Comparison of ENCODE assay signal across 27 cellular contexts in genomic region chr4:176957353-176958118, GRCh38.
A peak's percentile ranks its signal among the peaks of the same experiment; 100 is the strongest.
DNase-seq lines count a peak whose midpoint lies in the region; ATAC-seq, FAIRE-seq and TF ChIP-seq lines count a peak whose summit lies in the region.
"Had no signal": no experiment of that assay in that cellular context is flagged by ENCODE, and none has a peak within 500 bp of the region (broad histone marks: within the 10 kb centered on the region; RNA-seq: fewer than 3 reads in every experiment).

No MANE protein-coding gene starts in this region.

- TF ChIP-seq CTCF in PC-3 (conservative IDR thresholded peaks at IDR 0.05; ENCODE audit: low read depth, low read length) (no peak), left ventricle myocardium inferior (IDR thresholded peaks at IDR 0.05; ENCODE audit: borderline replicate concordance) (no peak)

- H3K9me2 ChIP-seq in PC-3 (replicated peaks; ENCODE audit: low read length) = no peaks in the 10 kb centered on the region

- no peaks in the 10 kb centered on the region for H3K9me3 ChIP-seq in PC-3 (ENCODE audit: low read length)
- peaks cover 21% of the 10 kb centered on the region for H3K9me3 ChIP-seq in left ventricle myocardium inferior (replicated peaks)

- ATAC-seq in PC-3 = no peak
- ATAC-seq: effector memory CD8-positive, alpha-beta T cell; heart left ventricle; naive thymus-derived CD4-positive, alpha-beta T cell; stimulated activated naive B cell treated with anti-CD40 and anti-IgM and Interleukin-4, amounts not matched to agents 10 μg/mL and 1 μg/mL and 100 μg/mL, for 72 hours had no signal

- no peaks in the 10 kb centered on the region for H3F3A ChIP-seq in PC-3 (ENCODE audit: low read length, unreplicated experiment)

- H3K36me3 ChIP-seq in ACC112 (ENCODE audit: insufficient read depth, low read length) (no peaks in the 10 kb centered on the region), PC-3 (ENCODE audit: low read depth, low read length) (no peaks in the 10 kb centered on the region; the same call in 1 of the 2 replicates), left ventricle myocardium inferior (no peaks in the 10 kb centered on the region)
- H3K36me3 ChIP-seq: HAP-1, heart left ventricle had no signal

- H3K27ac ChIP-seq in ACC112 (ENCODE audit: low read depth, low read length) (no peak overlapping the region), PC-3 (ENCODE audit: low read length) (no peak overlapping the region), left ventricle myocardium inferior (replicated peaks) (no peak overlapping the region)
- H3K27ac ChIP-seq: heart left ventricle had no signal

- H3K4me3 ChIP-seq in ACC112 (ENCODE audit: low read depth, low read length) (no peak overlapping the region), PC-3 (ENCODE audit: low read length) (no peak overlapping the region), left ventricle myocardium inferior (no peak overlapping the region)
- H3K4me3 ChIP-seq: HAP-1, heart left ventricle had no signal

- CTCF ChIA-PET in PC-3 (lab: Charles Lee) = no interaction called here

- no peak for TF ChIP-seq POLR2A in H54 (IDR thresholded peaks at IDR 0.05; ENCODE audit: low read depth, low read length)

- FAIRE-seq in H54 (lab: Jason Lieb, UNC) = peak; percentile 30
- FAIRE-seq: A204.1, G401.6, keratinocyte had no signal

- H4K20me1 ChIP-seq in PC-3 (ENCODE audit: low read length) = no peaks in the 10 kb centered on the region

- DNase-seq in H54 (ENCODE audit: insufficient read length, low spot score) (no peak), PC-3 (no peak), fibroblast of peridontal ligament (ENCODE audit: extremely low read depth) (peak; percentile 21), T-helper 9 cell (no peak), left ventricle myocardium inferior (no peak), hippocampal formation (lab: John Stamatoyannopoulos, UW) (no peak)
- no peak for DNase-seq in activated CD8-positive, alpha-beta memory T cell treated with anti-CD3 and anti-CD28 coated beads, Interleukin-2, amount 50 U/mL, for 4 hours
- DNase-seq: activated CD4-positive, alpha-beta T cell treated with anti-CD3 and anti-CD28 coated beads, Interleukin-2, amount 50 U/mL, for 48 hours; activated CD4-positive, CD25-positive, alpha-beta regulatory T cell treated with anti-CD3 and anti-CD28 coated beads, Interleukin-2, amount 50 U/mL, for 72 hours; activated CD8-positive, alpha-beta memory T cell treated with anti-CD3 and anti-CD28 coated beads, Interleukin-2, amount 50 U/mL, for 48 hours; activated naive CD4-positive, alpha-beta T cell treated with Interleukin-2 at 50 U/mL for 16 hours; Calu3; DMS79; effector memory CD8-positive, alpha-beta T cell; heart left ventricle; midbrain; naive thymus-derived CD4-positive, alpha-beta T cell; NCI-H1694; NCI-H2171; NCI-H510A; OCI-M1; stimulated activated naive B cell treated with anti-CD40 and anti-IgM and Interleukin-4, amounts not matched to agents 10 μg/mL and 1 μg/mL and 100 μg/mL, for 72 hours had no signal

- no TSS peak for BruUV-seq in PC-3 (replicated peaks; lab: Mats Ljungman, UMichigan)

- peak overlapping the region; percentile 42 for H2AFZ ChIP-seq in ACC112 (ENCODE audit: low read length, unreplicated experiment)
- H2AFZ ChIP-seq in PC-3 (ENCODE audit: low read length) = peak overlapping the region; percentile 48; the same call in 1 of the 2 replicates

- H3K79me2 ChIP-seq in ACC112 (ENCODE audit: control insufficient read depth, insufficient read depth, low read length, unreplicated experiment) (no peaks in the 10 kb centered on the region), PC-3 (ENCODE audit: low read length) (no peaks in the 10 kb centered on the region)

- H3K27me3 ChIP-seq in ACC112 (ENCODE audit: insufficient read depth, low read length) = no peaks in the 10 kb centered on the region
- H3K27me3 ChIP-seq in PC-3 (ENCODE audit: low read length) = no peaks in the 10 kb centered on the region
- no peaks in the 10 kb centered on the region for H3K27me3 ChIP-seq in left ventricle myocardium inferior (ENCODE audit: low read depth)
- H3K27me3 ChIP-seq: heart left ventricle had no signal

- POLR2A ChIA-PET in PC-3 (lab: Charles Lee; ENCODE audit: unreplicated experiment) = no interaction called here

- intact Hi-C loops in PC-3 (cut with micrococcal nuclease) (no loop called here), left ventricle myocardium inferior (cut with micrococcal nuclease) (no loop called here)

- no peak overlapping the region for H3K4me2 ChIP-seq in PC-3 (ENCODE audit: low read length)

- H3K9ac ChIP-seq in PC-3 (ENCODE audit: low read length) = no peak overlapping the region

- H3K4me1 ChIP-seq in ACC112 (ENCODE audit: control insufficient read depth, insufficient read depth, low read length, unreplicated experiment) = peaks cover 5% of the 10 kb centered on the region
- H3K4me1 ChIP-seq in PC-3 (ENCODE audit: insufficient read depth, low read length) = no peaks in the 10 kb centered on the region
- no peaks in the 10 kb centered on the region for H3K4me1 ChIP-seq in left ventricle myocardium inferior
- H3K4me1 ChIP-seq: heart left ventricle had no signal
